ENCODE assay signal across 18 cellular contexts in the genomic region with DNA sequence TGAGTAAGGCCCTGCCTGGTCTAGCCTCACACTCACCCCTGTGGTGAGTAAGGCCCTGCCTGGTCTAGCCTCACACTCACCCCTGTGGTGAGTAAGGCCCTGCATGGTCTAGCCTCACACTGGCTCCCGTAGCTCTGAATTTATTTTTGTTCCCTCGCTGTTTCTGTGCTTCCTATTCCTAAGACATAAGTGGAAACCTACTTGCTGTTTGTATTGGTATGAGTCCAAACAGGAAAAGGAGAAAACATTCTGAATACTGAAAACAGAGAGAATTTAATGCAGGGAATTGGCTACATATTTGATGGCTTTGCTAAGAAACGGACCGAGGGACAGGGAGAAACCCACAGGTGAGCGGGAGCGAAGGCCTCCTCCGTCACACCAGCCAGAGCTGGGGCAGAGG.
DNase-seq lines count a peak whose midpoint lies in the region; ATAC-seq, FAIRE-seq and TF ChIP-seq lines count a peak whose summit lies in the region.
"Had no signal": no experiment of that assay in that cellular context is flagged by ENCODE, and none has a peak within 500 bp of the region (broad histone marks: within the 10 kb centered on the region; RNA-seq: fewer than 3 reads in every experiment).

No MANE protein-coding gene starts in this region.

- POLR2A ChIA-PET in activated CD4-positive, alpha-beta T cell treated with anti-CD3 and anti-CD28 coated beads for 36 hours (lab: Charles Lee): no interaction called here

- peak overlapping the region in 2 of 3 experiments; percentile 22 to 49 for H3K27ac Mint-ChIP-seq in nephron
- no peak overlapping the region for H3K27ac Mint-ChIP-seq in activated CD4-positive, alpha-beta T cell treated with anti-CD3 and anti-CD28 coated beads for 36 hours
- H3K27ac Mint-ChIP-seq: CD14-positive monocyte; CD4-positive, alpha-beta memory T cell; H9 had no signal

- peaks cover 5% of the 10 kb centered on the region for H3K4me1 Mint-ChIP-seq in nephron
- no peaks in the 10 kb centered on the region for H3K4me1 Mint-ChIP-seq in activated CD4-positive, alpha-beta T cell treated with anti-CD3 and anti-CD28 coated beads for 36 hours
- H3K4me1 Mint-ChIP-seq: CD14-positive monocyte; CD4-positive, alpha-beta memory T cell had no signal

- H3K4me3 Mint-ChIP-seq in nephron: no peak overlapping the region
- no peak overlapping the region for H3K4me3 Mint-ChIP-seq in activated CD4-positive, alpha-beta T cell treated with anti-CD3 and anti-CD28 coated beads for 36 hours
- H3K4me3 Mint-ChIP-seq: CD14-positive monocyte; CD4-positive, alpha-beta memory T cell; H9 had no signal

- FAIRE-seq in HTR-8/SVneo (lab: Jason Lieb, UNC): peak; percentile 40
- FAIRE-seq: GM12878, GM19239, H1 had no signal

- no peaks in the 10 kb centered on the region for H3K9me3 ChIP-seq in thyroid gland
- H3K9me3 ChIP-seq: BLaER1 had no signal

- no peak overlapping the region for H3K27ac ChIP-seq in thyroid gland
- H3K27ac ChIP-seq: BLaER1 had no signal

- no peaks in the 10 kb centered on the region for H3K27me3 ChIP-seq in thyroid gland
- H3K27me3 ChIP-seq: BLaER1 had no signal

- peaks cover 37% of the 10 kb centered on the region for H3K27me3 Mint-ChIP-seq in nephron (ENCODE audit: low read depth)
- peaks cover 7% of the 10 kb centered on the region for H3K27me3 Mint-ChIP-seq in activated CD4-positive, alpha-beta T cell treated with anti-CD3 and anti-CD28 coated beads for 36 hours

- H3K4me1 ChIP-seq in thyroid gland: no peaks in the 10 kb centered on the region
- H3K4me1 ChIP-seq: BLaER1 had no signal

- no peak for TF ChIP-seq POLR2A in thyroid gland (IDR thresholded peaks at IDR 0.05)

- intact Hi-C loops in thyroid gland (cut with DNase I): no loop called here
- intact Hi-C loops in activated CD4-positive, alpha-beta T cell treated with anti-CD3 and anti-CD28 coated beads for 36 hours (cut with DNase I, micrococcal nuclease): no loop called here

- H3K9me3 Mint-ChIP-seq in nephron: peaks cover 4% of the 10 kb centered on the region
- peaks cover 2% of the 10 kb centered on the region for H3K9me3 Mint-ChIP-seq in activated CD4-positive, alpha-beta T cell treated with anti-CD3 and anti-CD28 coated beads for 36 hours (ENCODE audit: low read depth)

- TF ChIP-seq CTCF in choroid plexus epithelial cell (conservative IDR thresholded peaks at IDR 0.05; ENCODE audit: low read depth, low read length): no peak
- TF ChIP-seq CTCF in fibroblast of mammary gland (conservative IDR thresholded peaks at IDR 0.05; ENCODE audit: control insufficient read depth, insufficient read depth, low read depth, low read length): no peak
- TF ChIP-seq CTCF in nephron (IDR thresholded peaks at IDR 0.05; ENCODE audit: unreplicated experiment in 3 of 3): no peak
- TF ChIP-seq CTCF in thyroid gland (IDR thresholded peaks at IDR 0.05): no peak

- peaks cover 4% of the 10 kb centered on the region for H3K36me3 Mint-ChIP-seq in nephron (ENCODE audit: low read depth)
- H3K36me3 Mint-ChIP-seq in activated CD4-positive, alpha-beta T cell treated with anti-CD3 and anti-CD28 coated beads for 36 hours (ENCODE audit: low read depth): no peaks in the 10 kb centered on the region
- H3K36me3 Mint-ChIP-seq: CD14-positive monocyte; CD4-positive, alpha-beta memory T cell had no signal

- H3K36me3 ChIP-seq in thyroid gland: no peaks in the 10 kb centered on the region
- H3K36me3 ChIP-seq: BLaER1 had no signal

- ATAC-seq in activated CD4-positive, alpha-beta T cell treated with anti-CD3 and anti-CD28 coated beads for 36 hours: no peak
- ATAC-seq: GM12878 had no signal

- 79% methylated on average over 7 of the region's 7 CpGs for WGBS in thyroid gland, 2 donors

- CTCF ChIA-PET in activated CD4-positive, alpha-beta T cell treated with anti-CD3 and anti-CD28 coated beads for 36 hours (lab: Charles Lee): no interaction called here

- H3K4me3 ChIP-seq in choroid plexus epithelial cell (ENCODE audit: low read depth, low read length): no peak overlapping the region
- no peak overlapping the region for H3K4me3 ChIP-seq in fibroblast of mammary gland (ENCODE audit: control insufficient read depth, low read depth, low read length)
- H3K4me3 ChIP-seq in thyroid gland (replicated peaks in 1 of 3): no peak overlapping the region
- H3K4me3 ChIP-seq: BLaER1, GM12878 had no signal

- no peak for DNase-seq in HTR-8/SVneo (ENCODE audit: insufficient read length, low spot score)
- DNase-seq in choroid plexus epithelial cell (ENCODE audit: low read depth): peak; percentile 59
- peak; percentile 34 for DNase-seq in fibroblast of mammary gland (ENCODE audit: low read depth)
- no peak for DNase-seq in thyroid gland
- no peak for DNase-seq in activated CD4-positive, alpha-beta T cell treated with anti-CD3 and anti-CD28 coated beads for 36 hours
- no peak for DNase-seq in stimulated activated CD4-positive, alpha-beta T cell treated with anti-CD3 and anti-CD28 coated beads, Interleukin-4, amount 100 ng/mL, for 4 hours
- DNase-seq in NCI-H187 treated with DMSO at 0.1 percent for 48 hours (lab: John Stamatoyannopoulos, UW): no peak
- DNase-seq: 8988T; CD4-positive, alpha-beta memory T cell; DMS79 treated with DMSO at 0.1 percent for 48 hours; EL; H9 had no signal

Comparison
In these comparisons a context has a peak if more than half of its experiments do, and no peak if none do; other contexts are left out.
1. DNase-seq: peak in choroid plexus epithelial cell (single experiment) and fibroblast of mammary gland (single experiment); none in HTR-8/SVneo (single experiment), thyroid gland (0 of 2), activated CD4-positive, alpha-beta T cell treated with anti-CD3 and anti-CD28 coated beads for 36 hours (single experiment), stimulated activated CD4-positive, alpha-beta T cell treated with anti-CD3 and anti-CD28 coated beads, Interleukin-4, amount 100 ng/mL, for 4 hours (0 of 2) and NCI-H187 treated with DMSO at 0.1 percent for 48 hours (single experiment).